In the genomic region with DNA sequence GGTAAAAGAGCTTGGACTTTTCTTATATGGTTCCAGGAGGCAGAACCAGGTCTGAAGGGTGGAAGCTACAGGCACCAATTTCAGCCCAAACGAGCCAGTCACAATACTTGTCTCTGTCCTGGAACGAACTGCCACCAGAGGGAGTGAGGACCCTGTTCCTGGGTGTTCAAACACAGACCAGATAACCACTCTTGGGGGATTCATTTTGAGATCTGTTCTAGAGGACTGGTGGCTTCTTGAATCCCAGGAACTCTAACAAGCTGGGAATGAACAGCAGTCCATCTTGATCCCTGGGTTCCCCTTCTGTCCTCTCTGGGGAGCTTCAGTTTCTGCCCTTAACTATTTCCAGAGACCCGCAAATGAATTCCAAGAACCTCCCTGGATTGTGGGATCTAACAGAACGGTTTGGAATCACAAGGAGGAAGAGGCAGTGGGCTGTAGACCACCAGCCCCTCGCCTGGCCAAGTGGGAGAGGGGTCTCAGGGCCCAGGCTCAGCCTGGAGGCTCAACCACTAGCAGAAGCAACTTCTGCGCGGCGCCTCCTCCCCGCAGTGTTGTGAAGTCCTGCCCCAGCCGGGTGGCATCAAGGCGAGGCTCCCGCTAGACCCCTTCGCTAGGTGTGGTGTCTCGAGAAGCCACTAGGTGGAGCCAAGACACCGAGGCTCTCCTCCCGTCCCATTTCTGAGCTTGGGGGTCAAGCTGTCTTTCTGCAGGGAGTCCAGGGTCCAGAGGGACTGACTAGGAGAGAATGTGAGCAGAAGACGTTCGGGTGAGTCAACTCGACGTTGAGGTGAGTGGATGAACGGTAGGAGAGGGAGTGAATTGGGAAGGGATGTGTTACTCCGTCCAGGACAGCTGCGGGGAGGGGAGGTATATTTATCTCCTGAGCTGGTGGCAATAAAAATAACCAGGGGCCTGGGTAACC, we compare ENCODE assay signal across 8 cellular contexts. TPM values are rescaled to one million over a fixed set of nuclear protein-coding genes. Genes with fewer than 3 reads are reported as not detected.
A peak's percentile ranks its signal among the peaks of the same experiment; 100 is the strongest.
DNase-seq lines count a peak whose midpoint lies in the region; ATAC-seq and TF ChIP-seq lines count a peak whose summit lies in the region.

No MANE protein-coding gene starts in this region.

- no peaks in the 10 kb centered on the region for H3K27me3 ChIP-seq in cardiac muscle cell
- H3K27me3 ChIP-seq in prostate gland (replicated peaks; ENCODE audit: insufficient read depth): peaks cover 4% of the 10 kb centered on the region
- H3K27me3 ChIP-seq in vagina: no peaks in the 10 kb centered on the region

- H3K4me3 Mint-ChIP-seq in activated naive CD8-positive, alpha-beta T cell: peak overlapping the region; percentile 73

- TF ChIP-seq CTCF in cardiac muscle cell (IDR thresholded peaks at IDR 0.05; ENCODE audit: low read depth, low read length) (peak; percentile 92), prostate gland (IDR thresholded peaks at IDR 0.05) (peak; percentile 79 to 97 (median 92)), vagina (IDR thresholded peaks at IDR 0.05) (peak; percentile 73 to 94 (median 87))

- H3K36me3 ChIP-seq in cardiac muscle cell (no peaks in the 10 kb centered on the region), prostate gland (no peaks in the 10 kb centered on the region), vagina (no peaks in the 10 kb centered on the region)

- peak; percentile 65 to 69 for DNase-seq in AML-193 (lab: John Stamatoyannopoulos, UW)
- DNase-seq in NCI-H1417 (lab: John Stamatoyannopoulos, UW): peak; percentile 82 to 95 (median 91)
- peak; percentile 32 to 52 for DNase-seq in SW 1271 (lab: John Stamatoyannopoulos, UW)
- peak; percentile 91 to 93 for DNase-seq in cardiac muscle cell (ENCODE audit: low read depth in 1 of 2, low spot score in 1 of 2)
- DNase-seq in prostate gland (ENCODE audit: low spot score): peak; percentile 68
- DNase-seq in vagina (ENCODE audit: extremely low spot score in 2 of 2): no peak

- no peaks in the 10 kb centered on the region for H3K9me3 Mint-ChIP-seq in activated naive CD8-positive, alpha-beta T cell (ENCODE audit: low read depth)

- ATAC-seq in GM21381 (IDR thresholded peaks at IDR 0.05; ENCODE audit: unreplicated experiment): peak; percentile 54

- H3K27me3 Mint-ChIP-seq in activated naive CD8-positive, alpha-beta T cell: peaks cover 18% of the 10 kb centered on the region

- peaks cover 45% of the 10 kb centered on the region for H3K4me1 ChIP-seq in cardiac muscle cell (ENCODE audit: low read depth)
- H3K4me1 ChIP-seq in prostate gland (replicated peaks): peaks cover 8% of the 10 kb centered on the region
- H3K4me1 ChIP-seq in vagina: peaks cover 51% of the 10 kb centered on the region

- no peaks in the 10 kb centered on the region for H3K36me3 Mint-ChIP-seq in activated naive CD8-positive, alpha-beta T cell

- TF ChIP-seq POLR2A in prostate gland (IDR thresholded peaks at IDR 0.05) (peak; percentile 10), vagina (IDR thresholded peaks at IDR 0.05) (no peak)

- H3K4me3 ChIP-seq in cardiac muscle cell: peak overlapping the region; percentile 24
- H3K4me3 ChIP-seq in prostate gland: no peak overlapping the region
- H3K4me3 ChIP-seq in vagina: peak overlapping the region; percentile 15

- WGBS in prostate gland: under 1% methylated on average over 22 of the region's 23 CpGs

- no peak overlapping the region for H3K27ac Mint-ChIP-seq in activated naive CD8-positive, alpha-beta T cell

- H3K27ac ChIP-seq in cardiac muscle cell (peak overlapping the region; percentile 89), prostate gland (no peak overlapping the region), vagina (peak overlapping the region; percentile 60)

- no peaks in the 10 kb centered on the region for H3K9me3 ChIP-seq in cardiac muscle cell (ENCODE audit: low read depth)
- no peaks in the 10 kb centered on the region for H3K9me3 ChIP-seq in prostate gland
- no peaks in the 10 kb centered on the region for H3K9me3 ChIP-seq in vagina

- H3K4me1 Mint-ChIP-seq in activated naive CD8-positive, alpha-beta T cell (ENCODE audit: low read depth): peaks cover 29% of the 10 kb centered on the region

- intact Hi-C loops in prostate gland (cut with DNase I): no loop called here
- intact Hi-C loops in vagina (cut with DNase I): loop anchor here (1.0 kb wide), 1 partner anchor 37 kb away; no protein-coding TSS in a partner anchor

RNA-seq across cellular contexts. Expression of a gene that starts 12.1 kb away (rescaled TPM):
- total RNA-seq in cardiac muscle cell (302 and 391 TPM in 2 replicates), prostate gland (10 to 100 TPM; 11.2 to 33.4 TPM), vagina (16.0 TPM)
- polyA plus RNA-seq in cardiac muscle cell: 86.5 and 89.3 TPM in 2 replicates

RNA-seq across cellular contexts. Expression of a gene that starts 16.1 kb away (rescaled TPM):
- 556 and 900 TPM in 2 replicates for total RNA-seq in cardiac muscle cell
- polyA plus RNA-seq in cardiac muscle cell: 824 and 1,249 TPM in 2 replicates
- total RNA-seq in prostate gland: 10 to 100 TPM; 27.3 to 30.8 TPM
- 97.7 TPM for total RNA-seq in vagina

RNA-seq across cellular contexts. Expression of a gene that starts 39.0 kb away (rescaled TPM):
- 22.8 and 25.4 TPM in 2 replicates for total RNA-seq in cardiac muscle cell
- 19.5 and 20.9 TPM in 2 replicates for polyA plus RNA-seq in cardiac muscle cell
- total RNA-seq in prostate gland: 10 to 100 TPM; 62.0 to 69.5 TPM
- total RNA-seq in vagina: 17.7 TPM

RNA-seq across cellular contexts. Expression of a gene that starts 39.3 kb away (rescaled TPM):
- 22.6 and 27.3 TPM in 2 replicates for total RNA-seq in cardiac muscle cell
- 25.1 and 31.3 TPM in 2 replicates for polyA plus RNA-seq in cardiac muscle cell
- total RNA-seq in prostate gland: 10 to 100 TPM; 19.4 to 34.4 TPM
- 12.8 TPM for total RNA-seq in vagina

RNA-seq across cellular contexts. Expression of a gene that starts 47.4 kb away (rescaled TPM):
- total RNA-seq in cardiac muscle cell (0.86 and 1.2 TPM in 2 replicates), prostate gland (1 to 10 TPM in 1 of 2 donors, not detected in 1; 4.9 TPM), vagina (2.0 TPM)
- 0.23 and 0.39 TPM in 2 replicates for polyA plus RNA-seq in cardiac muscle cell

Comparison
In these comparisons a context has a peak if more than half of its experiments do, and no peak if none do; other contexts are left out.
1. DNase-seq: peak in AML-193 (2 of 2), NCI-H1417 (3 of 3), SW 1271 (2 of 2), cardiac muscle cell (2 of 2) and prostate gland (single experiment); none in vagina (0 of 2).
2. H3K27ac ChIP-seq: peak in cardiac muscle cell (single experiment) and vagina (single experiment); none in prostate gland (0 of 2).
3. H3K4me3 ChIP-seq: peak in cardiac muscle cell (single experiment) and vagina (2 of 2); none in prostate gland (0 of 2).
4. Peak in every context shown above with its lines, with median percentiles within 50 percentile points of each other: CTCF ChIP-seq.